9 cellular contexts compared by ENCODE assay signal in the genomic region with DNA sequence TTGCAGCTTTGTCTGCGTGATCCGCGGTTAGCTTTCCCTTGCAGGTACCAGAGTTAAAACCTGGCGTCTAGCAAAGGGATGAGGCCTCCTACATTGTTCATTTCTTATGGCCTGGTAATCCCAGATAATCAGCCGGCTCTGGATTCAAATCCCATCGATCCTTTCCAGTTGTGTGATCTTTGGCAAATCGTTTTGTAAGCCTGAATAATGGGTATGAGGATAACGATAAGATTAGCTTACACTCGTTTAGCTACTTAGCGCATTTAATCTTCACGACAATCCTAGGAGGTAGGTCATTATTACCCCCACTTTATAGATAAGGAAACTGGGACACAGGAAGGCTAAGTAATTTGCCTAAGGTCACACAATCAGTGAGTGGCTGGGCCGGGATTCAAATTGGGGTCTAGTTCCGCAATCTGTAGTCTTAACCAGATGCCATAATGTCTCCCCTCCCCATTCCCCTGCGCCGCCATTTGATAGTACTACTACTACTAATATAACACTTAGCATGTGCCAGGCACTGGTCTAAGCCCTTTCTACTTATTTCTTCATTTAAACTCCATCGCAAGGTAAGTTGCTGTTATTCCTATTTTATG. TPM values are rescaled to one million over a fixed set of nuclear protein-coding genes. Genes with fewer than 3 reads are reported as not detected.
DNase-seq lines count a peak whose midpoint lies in the region; ATAC-seq and TF ChIP-seq lines count a peak whose summit lies in the region.
"Had no signal": no experiment of that assay in that cellular context is flagged by ENCODE, and none has a peak within 500 bp of the region (broad histone marks: within the 10 kb centered on the region; RNA-seq: fewer than 3 reads in every experiment).

No MANE protein-coding gene starts in this region.

- H3K9me3 ChIP-seq in DOHH2 (ENCODE audit: control insufficient read depth, insufficient read depth, low read length) = no peaks in the 10 kb centered on the region

- peaks cover 60% of the 10 kb centered on the region for H3K4me1 Mint-ChIP-seq in neural crest cell

- H3K27ac Mint-ChIP-seq in neural crest cell (ENCODE audit: unreplicated experiment) = no peak overlapping the region

- no peak for TF ChIP-seq CTCF in DOHH2 (IDR thresholded peaks at IDR 0.05; ENCODE audit: low read depth, low read length, poor library complexity, severe bottlenecking)
- no peak for TF ChIP-seq CTCF in coronary artery (IDR thresholded peaks at IDR 0.05)
- TF ChIP-seq CTCF in neural crest cell (conservative IDR thresholded peaks at IDR 0.05) = no peak

- H4K20me1 ChIP-seq in DOHH2 (ENCODE audit: control insufficient read depth, insufficient read depth, low read depth, low read length) = peaks cover 4% of the 10 kb centered on the region; the same call in 1 of the 2 replicates

- H3K4me3 Mint-ChIP-seq in neural crest cell = peak overlapping the region; percentile 92

- peak; percentile 43 for DNase-seq in MV-4-11 (lab: John Stamatoyannopoulos, UW)
- no peak for DNase-seq in coronary artery (ENCODE audit: low spot score)
- DNase-seq in neural crest cell (ENCODE audit: low read depth, low spot score) = no peak
- DNase-seq in DMS79 treated with DMSO at 0.1 percent for 48 hours (lab: John Stamatoyannopoulos, UW) = no peak
- DNase-seq in HCEC 1CT = no peak
- DNase-seq: T1000 had no signal

- peaks cover 42% of the 10 kb centered on the region for H3K36me3 ChIP-seq in DOHH2 (ENCODE audit: control insufficient read depth, low read length)

- H3K4me3 ChIP-seq in DOHH2 (ENCODE audit: low read length) = peak overlapping the region; percentile 81
- H3K4me3 ChIP-seq in coronary artery = peak overlapping the region; percentile 64

- peaks cover 9% of the 10 kb centered on the region for H3K27me3 Mint-ChIP-seq in neural crest cell (ENCODE audit: low read depth)

- H3K27me3 ChIP-seq in DOHH2 (ENCODE audit: control insufficient read depth, low read length) = no peaks in the 10 kb centered on the region

- H3K27ac ChIP-seq in DOHH2 (ENCODE audit: low read depth, low read length) (peak overlapping the region; percentile 96), coronary artery (no peak overlapping the region)

- H3K79me2 ChIP-seq in DOHH2 (ENCODE audit: control insufficient read depth, low read length) = peaks cover 45% of the 10 kb centered on the region

- peaks cover 20% of the 10 kb centered on the region for H3F3A ChIP-seq in DOHH2 (ENCODE audit: control insufficient read depth, insufficient read depth)

- H3K4me2 ChIP-seq in DOHH2 (ENCODE audit: low read length) = peak overlapping the region; percentile 92

- peaks cover 40% of the 10 kb centered on the region for H3K4me1 ChIP-seq in DOHH2 (ENCODE audit: control insufficient read depth, low read length)

- ATAC-seq in GM19328 (IDR thresholded peaks at IDR 0.05; ENCODE audit: unreplicated experiment) (no peak), GM19324 (IDR thresholded peaks at IDR 0.05; ENCODE audit: low FRiP score, unreplicated experiment) (no peak)

- no peaks in the 10 kb centered on the region for H3K9me2 ChIP-seq in DOHH2 (replicated peaks; ENCODE audit: control insufficient read depth, low read length)

- H3K9me3 Mint-ChIP-seq in neural crest cell = peaks cover 3% of the 10 kb centered on the region

- H3K36me3 Mint-ChIP-seq in neural crest cell (ENCODE audit: low read depth) = peaks cover 17% of the 10 kb centered on the region

RNA-seq across cellular contexts. Expression of a gene that starts 1.7 kb away (rescaled TPM):
- 484 and 498 TPM in 2 replicates for total RNA-seq in neural crest cell

RNA-seq across cellular contexts. Expression of a gene that starts 26.6 kb away (rescaled TPM):
- total RNA-seq in neural crest cell = 281 and 289 TPM in 2 replicates

RNA-seq across cellular contexts. Expression of a gene that starts 40.9 kb away (rescaled TPM):
- 232 and 245 TPM in 2 replicates for total RNA-seq in neural crest cell

RNA-seq across cellular contexts. Expression of a gene that starts 46.9 kb away (rescaled TPM):
- total RNA-seq in neural crest cell = 87.7 and 89.2 TPM in 2 replicates

RNA-seq across cellular contexts. Expression of a gene that starts 47.4 kb away (rescaled TPM):
- total RNA-seq in neural crest cell = 113 and 115 TPM in 2 replicates
